In the genomic region with DNA sequence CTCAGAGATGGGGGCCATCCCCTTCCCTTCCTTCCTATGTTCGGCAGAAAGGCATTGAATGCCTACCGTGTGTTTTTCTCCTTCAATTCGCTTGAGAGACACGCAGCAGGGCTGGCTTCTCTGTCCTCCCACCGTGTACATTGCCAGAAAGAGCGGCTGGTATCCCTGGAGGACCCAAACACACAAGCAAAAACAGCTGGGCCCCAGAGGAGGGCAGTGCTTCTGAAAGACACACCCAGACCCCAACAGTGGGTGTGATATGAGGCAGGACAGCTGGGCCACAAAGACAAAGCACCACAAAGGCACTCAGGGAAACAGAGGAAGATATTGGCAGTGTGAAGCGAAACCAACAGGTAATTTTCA, we compare ENCODE assay signal across 19 cellular contexts.
DNase-seq lines count a peak whose midpoint lies in the region; ATAC-seq and TF ChIP-seq lines count a peak whose summit lies in the region.
"Had no signal": no experiment of that assay in that cellular context is flagged by ENCODE, and none has a peak within 500 bp of the region (broad histone marks: within the 10 kb centered on the region; RNA-seq: fewer than 3 reads in every experiment).

No MANE protein-coding gene starts in this region.

- TF ChIP-seq CTCF in lower lobe of right lung (IDR thresholded peaks at IDR 0.05) (no peak), upper lobe of right lung (IDR thresholded peaks at IDR 0.05) (no peak)

- intact Hi-C loops in lower lobe of right lung (cut with DNase I) = no loop called here
- intact Hi-C loops in upper lobe of right lung (cut with DNase I) = no loop called here

- H3K4me1 ChIP-seq in lower lobe of right lung (no peaks in the 10 kb centered on the region), upper lobe of right lung (no peaks in the 10 kb centered on the region)
- no peaks in the 10 kb centered on the region for H3K4me1 ChIP-seq in effector memory CD4-positive, alpha-beta T cell (ENCODE audit: control insufficient read depth, insufficient read depth, low read length, poor library complexity, severe bottlenecking)

- H3K27me3 ChIP-seq in lower lobe of right lung (ENCODE audit: low read depth) = no peaks in the 10 kb centered on the region
- no peaks in the 10 kb centered on the region for H3K27me3 ChIP-seq in upper lobe of right lung
- H3K27me3 ChIP-seq in effector memory CD4-positive, alpha-beta T cell (replicated peaks; ENCODE audit: control insufficient read depth, insufficient read depth, low read length, poor library complexity, severe bottlenecking) = no peaks in the 10 kb centered on the region
- H3K27me3 ChIP-seq: BLaER1 treated with 17β-estradiol and CSF1 and Interleukin-3, amounts not matched to agents 10 nM and 100 nM; thyroid gland had no signal

- ATAC-seq in lower lobe of right lung (peak; percentile 28 to 47), upper lobe of right lung (peak; percentile 30)

- H3K36me3 ChIP-seq in lower lobe of right lung (peaks cover 16% of the 10 kb centered on the region), upper lobe of right lung (no peaks in the 10 kb centered on the region)
- H3K36me3 ChIP-seq in effector memory CD4-positive, alpha-beta T cell (ENCODE audit: control insufficient read depth, insufficient read depth, low read length) = peaks cover 10% of the 10 kb centered on the region
- H3K36me3 ChIP-seq: HAP-1, thyroid gland had no signal

- peak; percentile 23 for DNase-seq in NCI-H345 (lab: John Stamatoyannopoulos, UW)
- DNase-seq in NCI-H345 treated with DMSO at 0.1 percent for 48 hours (lab: John Stamatoyannopoulos, UW; ENCODE audit: unreplicated experiment) = no peak
- no peak for DNase-seq in epithelial cell of prostate (ENCODE audit: low read depth, low spot score)
- DNase-seq in lower lobe of right lung = no peak
- DNase-seq in upper lobe of right lung = no peak
- DNase-seq in COLO668 (lab: John Stamatoyannopoulos, UW; ENCODE audit: unreplicated experiment) = no peak
- no peak for DNase-seq in effector CD4-positive, alpha-beta T cell
- no peak for DNase-seq in effector memory CD4-positive, alpha-beta T cell
- DNase-seq: activated CD4-positive, alpha-beta T cell treated with anti-CD3 and anti-CD28 coated beads, Interleukin-2, amount 50 U/mL, for 48 hours; activated naive CD4-positive, alpha-beta T cell treated with anti-CD3 and anti-CD28 coated beads for 36 hours; aorta; cortex of kidney; DMS79; Kasumi-1; NCI-H1436 treated with DMSO at 0.1 percent for 48 hours had no signal

- H3K27ac ChIP-seq in epithelial cell of prostate (peak overlapping the region; percentile 79), lower lobe of right lung (peak overlapping the region; percentile 46), upper lobe of right lung (no peak overlapping the region)
- H3K27ac ChIP-seq in effector memory CD4-positive, alpha-beta T cell (ENCODE audit: insufficient read depth, low read length, poor library complexity, severe bottlenecking) = no peak overlapping the region
- H3K27ac ChIP-seq: BLaER1 treated with 17β-estradiol and CSF1 and Interleukin-3, amounts not matched to agents 10 nM and 100 nM; thyroid gland had no signal

- H3K4me3 ChIP-seq in lower lobe of right lung = no peak overlapping the region
- no peak overlapping the region for H3K4me3 ChIP-seq in upper lobe of right lung
- H3K4me3 ChIP-seq in effector memory CD4-positive, alpha-beta T cell (ENCODE audit: insufficient read depth, low read depth, low read length, poor library complexity, severe bottlenecking) = no peak overlapping the region
- H3K4me3 ChIP-seq: BLaER1 treated with 17β-estradiol and CSF1 and Interleukin-3, amounts not matched to agents 10 nM and 100 nM; HAP-1; mucosa of descending colon; thyroid gland had no signal

- H3K9me3 ChIP-seq in lower lobe of right lung (no peaks in the 10 kb centered on the region), upper lobe of right lung (no peaks in the 10 kb centered on the region)
- H3K9me3 ChIP-seq in effector memory CD4-positive, alpha-beta T cell (ENCODE audit: control insufficient read depth, low read length) = no peaks in the 10 kb centered on the region
- H3K9me3 ChIP-seq: HAP-1, mucosa of descending colon, thyroid gland had no signal

Comparison
In these comparisons a context has a peak if more than half of its experiments do, and no peak if none do; other contexts are left out.
1. H3K27ac ChIP-seq: peak in epithelial cell of prostate (single experiment) and lower lobe of right lung (single experiment); none in upper lobe of right lung (single experiment) and effector memory CD4-positive, alpha-beta T cell (single experiment).